ENCODE assay signal across 8 cellular contexts in genomic region chr4:48047421-48047844, GRCh38. TPM values are rescaled to one million over a fixed set of nuclear protein-coding genes. Genes with fewer than 3 reads are reported as not detected.
DNase-seq lines count a peak whose midpoint lies in the region; ATAC-seq and TF ChIP-seq lines count a peak whose summit lies in the region.

No MANE protein-coding gene starts in this region.

- DNase-seq in OCI-M1 (lab: John Stamatoyannopoulos, UW) (peak; percentile 81), psoas muscle (no peak), NCI-H526 (lab: John Stamatoyannopoulos, UW) (no peak), neural progenitor cell (ENCODE audit: low spot score) (no peak), mesothelial cell of epicardium (ENCODE audit: low spot score in 2 of 2, unreplicated experiment in 2 of 2) (no peak)
- peak; percentile 36 for DNase-seq in activated effector memory CD4-positive, alpha-beta T cell treated with Interleukin-2 at 50 U/mL for 16 hours

- H3K27ac ChIP-seq in psoas muscle = peak overlapping the region; percentile 36
- H3K27ac ChIP-seq in neural progenitor cell = no peak overlapping the region

- peaks cover 6% of the 10 kb centered on the region for H3K27me3 Mint-ChIP-seq in neural progenitor cell (ENCODE audit: insufficient read depth, low read depth)
- H3K27me3 Mint-ChIP-seq in mesothelial cell of epicardium (ENCODE audit: low read depth) = no peaks in the 10 kb centered on the region

- H4K20me1 ChIP-seq in neural progenitor cell (ENCODE audit: low read depth) = no peaks in the 10 kb centered on the region

- H3K4me3 ChIP-seq in psoas muscle (peak overlapping the region; percentile 18), neural progenitor cell (no peak overlapping the region)

- peaks cover 18% of the 10 kb centered on the region for H3K4me1 ChIP-seq in psoas muscle
- peaks cover 10% of the 10 kb centered on the region for H3K4me1 ChIP-seq in neural progenitor cell

- H3K79me2 ChIP-seq in neural progenitor cell (ENCODE audit: low read depth) = no peaks in the 10 kb centered on the region

- peaks cover 4% of the 10 kb centered on the region for H3K4me1 Mint-ChIP-seq in neural progenitor cell
- peaks cover 10% of the 10 kb centered on the region for H3K4me1 Mint-ChIP-seq in mesothelial cell of epicardium

- H2AFZ ChIP-seq in neural progenitor cell (replicated peaks) = no peak overlapping the region

- H3K4me3 Mint-ChIP-seq in neural progenitor cell (no peak overlapping the region), mesothelial cell of epicardium (no peak overlapping the region)

- H3K36me3 ChIP-seq in psoas muscle (ENCODE audit: insufficient read depth in 1 of 2, low read depth in 1 of 2) (no peaks in the 10 kb centered on the region), neural progenitor cell (no peaks in the 10 kb centered on the region)

- WGBS in psoas muscle, 3 donors = 16 to 35% (median 34%) methylated on average over 3 of the region's 3 CpGs

- peak; percentile 96 for ATAC-seq in GM18498 (IDR thresholded peaks at IDR 0.05; ENCODE audit: unreplicated experiment)
- ATAC-seq in HG02870 (IDR thresholded peaks at IDR 0.05; ENCODE audit: unreplicated experiment) = peak; percentile 90
- ATAC-seq in psoas muscle = peak in 3 of 4 donors; percentile 37 to 62 (median 58)

- no peak overlapping the region for H3K9ac ChIP-seq in neural progenitor cell

- H3F3A ChIP-seq in neural progenitor cell (ENCODE audit: low read depth) = peaks cover 11% of the 10 kb centered on the region

- no peaks in the 10 kb centered on the region for H3K36me3 Mint-ChIP-seq in neural progenitor cell
- H3K36me3 Mint-ChIP-seq in mesothelial cell of epicardium = no peaks in the 10 kb centered on the region

- no peaks in the 10 kb centered on the region for H3K27me3 ChIP-seq in psoas muscle (ENCODE audit: insufficient read depth in 3 of 3, low read length in 2 of 3)
- H3K27me3 ChIP-seq in neural progenitor cell = no peaks in the 10 kb centered on the region

- H3K9me3 Mint-ChIP-seq in neural progenitor cell = no peaks in the 10 kb centered on the region
- no peaks in the 10 kb centered on the region for H3K9me3 Mint-ChIP-seq in mesothelial cell of epicardium

- TF ChIP-seq CTCF in psoas muscle (IDR thresholded peaks at IDR 0.05) (no peak), neural progenitor cell (IDR thresholded peaks at IDR 0.05) (no peak), mesothelial cell of epicardium (IDR thresholded peaks at IDR 0.05; ENCODE audit: unreplicated experiment) (no peak)

- no peaks in the 10 kb centered on the region for H3K9me3 ChIP-seq in psoas muscle
- no peaks in the 10 kb centered on the region for H3K9me3 ChIP-seq in neural progenitor cell (ENCODE audit: low read depth)

- intact Hi-C loops in psoas muscle (cut with DNase I) = no loop called here

- H3K4me2 ChIP-seq in neural progenitor cell = no peak overlapping the region

- no peak overlapping the region for H3K27ac Mint-ChIP-seq in neural progenitor cell
- no peak overlapping the region for H3K27ac Mint-ChIP-seq in mesothelial cell of epicardium

RNA-seq across cellular contexts. Expression of gene NIPAL1, which starts 30.9 kb away (rescaled TPM):
- 1 to 10 TPM in 1 of 4 donors, under 1 TPM in 3; 0.69 to 2.3 (median 0.81) TPM for total RNA-seq in psoas muscle
- polyA plus RNA-seq in psoas muscle = 1 to 10 TPM in 1 of 3 donors, under 1 TPM in 2; 0.41 to 1.3 (median 0.47) TPM
- total RNA-seq in neural progenitor cell (ENCODE audit: low replicate concordance) = 0.84 and 1.2 TPM in 2 replicates
- 12.1 to 13.4 TPM (median 13.3 TPM) in 3 replicates for total RNA-seq in mesothelial cell of epicardium

RNA-seq across cellular contexts. Expression of gene CNGA1, which starts 31.0 kb away (rescaled TPM):
- total RNA-seq in psoas muscle (under 1 TPM; 0.50 to 0.77 (median 0.66) TPM), neural progenitor cell (ENCODE audit: low replicate concordance) (0.37 and 1.5 TPM in 2 replicates), mesothelial cell of epicardium (3.9 to 4.7 TPM (median 4.6 TPM) in 3 replicates)
- polyA plus RNA-seq in psoas muscle = 1 to 10 TPM in 1 of 3 donors, under 1 TPM in 2; 0.15 to 1.1 (median 0.38) TPM

Comparison
In these comparisons a context has a peak if more than half of its experiments do, and no peak if none do; other contexts are left out.
1. DNase-seq: peak in OCI-M1 (single experiment) and activated effector memory CD4-positive, alpha-beta T cell treated with Interleukin-2 at 50 U/mL for 16 hours (single experiment); none in psoas muscle (0 of 2), NCI-H526 (0 of 2), neural progenitor cell (single experiment) and mesothelial cell of epicardium (0 of 2).
2. Peak in every context shown above with its lines, with median percentiles within 50 percentile points of each other: ATAC-seq.